ENCODE assay signal across 1 cellular context in genomic region chr3:66220602-66221377, GRCh38.
TF ChIP-seq lines count a peak whose summit lies in the region.

Gene SLC25A26 (plus strand): TSS chr3:66221001. CDS start chr3:66221095, 94 bp downstream.

TF ChIP-seq in HepG2, 621 proteins besides CTCF, POLR2A, EP300 and RAD21 (continued from another document and continues in another):
- TF ChIP-seq CEBPZ (IDR thresholded peaks at IDR 0.05; ENCODE audit: low read length) (no peak), KMT2B (CRISPR knock-in tag; IDR thresholded peaks at IDR 0.05) (peak; percentile 83), ETV5 (CRISPR knock-in tag; IDR thresholded peaks at IDR 0.05; ENCODE audit: borderline replicate concordance) (peak; percentile 61; the same call in 1 of the 2 replicates), REST (IDR thresholded peaks at IDR 0.05; ENCODE audit: borderline replicate concordance in 1 of 2, low read depth in 1 of 2, low read length in 2 of 2) (peak in 1 of 2 experiments; percentile 36; a peak in 1 of 4 replicates), ATF4 (CRISPR knock-in tag; IDR thresholded peaks at IDR 0.05) (peak in 1 of 2 experiments; percentile 66; a peak in 2 of 4 replicates), ONECUT2 (CRISPR knock-in tag; IDR thresholded peaks at IDR 0.05) (no peak), CC2D1A (CRISPR knock-in tag; IDR thresholded peaks at IDR 0.05) (0 out of 2 replicates have a peak, but pooled peaks have one; percentile 40), HNF4A (CRISPR knock-in tag; IDR thresholded peaks at IDR 0.05) (peak; percentile 23; the same call in 1 of the 2 replicates), ZGPAT (CRISPR knock-in tag; IDR thresholded peaks at IDR 0.05) (peak; percentile 75; the same call in 1 of the 2 replicates), PLRG1 (conservative IDR thresholded peaks at IDR 0.05) (no peak), SALL1 (CRISPR knock-in tag; IDR thresholded peaks at IDR 0.05) (peak; percentile 74), ATF7-NPFF (CRISPR knock-in tag; IDR thresholded peaks at IDR 0.05; ENCODE audit: low read depth) (peak; percentile 58), ZNF530 (CRISPR knock-in tag; IDR thresholded peaks at IDR 0.05; ENCODE audit: low read depth) (no peak), NAIF1 (CRISPR knock-in tag; IDR thresholded peaks at IDR 0.05; ENCODE audit: borderline replicate concordance) (peak; percentile 73), TFDP1 (CRISPR knock-in tag; IDR thresholded peaks at IDR 0.05; ENCODE audit: borderline replicate concordance) (peak; percentile 55; the same call in 1 of the 2 replicates), RCOR2 (CRISPR knock-in tag; IDR thresholded peaks at IDR 0.05) (no peak), ZBTB14 (CRISPR knock-in tag; IDR thresholded peaks at IDR 0.05) (no peak), ZBTB42 (CRISPR knock-in tag; IDR thresholded peaks at IDR 0.05) (no peak), SP5 (CRISPR knock-in tag; IDR thresholded peaks at IDR 0.05; ENCODE audit: borderline replicate concordance, low read depth) (peak; percentile 76), IRX3 (CRISPR knock-in tag; IDR thresholded peaks at IDR 0.05; ENCODE audit: borderline replicate concordance, low read depth) (no peak), ZNF138 (CRISPR knock-in tag; IDR thresholded peaks at IDR 0.05; ENCODE audit: low read depth) (no peak), NBN (conservative IDR thresholded peaks at IDR 0.05) (no peak), PAF1 (CRISPR knock-in tag; IDR thresholded peaks at IDR 0.05) (no peak), SNAPC5 (CRISPR knock-in tag; IDR thresholded peaks at IDR 0.05; ENCODE audit: borderline replicate concordance) (no peak), HCFC1 (IDR thresholded peaks at IDR 0.05; ENCODE audit: low read depth, low read length) (peak; percentile 51; the same call in 1 of the 2 replicates), NR2F2 (IDR thresholded peaks at IDR 0.05; ENCODE audit: borderline replicate concordance, low read depth) (no peak), SP2 (CRISPR knock-in tag; IDR thresholded peaks at IDR 0.05) (peak; percentile 78), ZNF260 (CRISPR knock-in tag; IDR thresholded peaks at IDR 0.05; ENCODE audit: borderline replicate concordance, low read depth) (no peak), STAT6 (CRISPR knock-in tag; IDR thresholded peaks at IDR 0.05; ENCODE audit: borderline replicate concordance) (no peak), TCF12 (IDR thresholded peaks at IDR 0.05) (no peak), TCF12 (CRISPR knock-in tag; IDR thresholded peaks at IDR 0.05) (no peak), ZNF44 (CRISPR knock-in tag; IDR thresholded peaks at IDR 0.05) (peak; percentile 67; the same call in 1 of the 2 replicates), AKNA (CRISPR knock-in tag; IDR thresholded peaks at IDR 0.05; ENCODE audit: borderline replicate concordance) (no peak), TAF15 (IDR thresholded peaks at IDR 0.05; ENCODE audit: low read depth, low read length, poor library complexity, severe bottlenecking) (no peak), FOXP4 (CRISPR knock-in tag; IDR thresholded peaks at IDR 0.05) (peak; percentile 73), RARA (CRISPR knock-in tag; IDR thresholded peaks at IDR 0.05) (peak; percentile 24; the same call in 1 of the 2 replicates), FOSL2 (CRISPR knock-in tag; IDR thresholded peaks at IDR 0.05) (no peak)
